ENCODE assay signal across 8 cellular contexts in genomic region chr10:37976091-37976879, GRCh38. TPM values are rescaled to one million over a fixed set of nuclear protein-coding genes. Genes with fewer than 3 reads are reported as not detected.
DNase-seq lines count a peak whose midpoint lies in the region; ATAC-seq, FAIRE-seq and TF ChIP-seq lines count a peak whose summit lies in the region.

Gene ZNF25, minus strand, starts transcription at chr10:37976647. Its CDS starts 4,925 bp downstream, at chr10:37971722.

- ATAC-seq in HG02885 (IDR thresholded peaks at IDR 0.05; ENCODE audit: poor library complexity, unreplicated experiment) (peak; percentile 95), T-helper 17 cell (peak; percentile 88), psoas muscle (peak; percentile 97 to 99 (median 98))

- H3K4me1 ChIP-seq in right atrium auricular region = peaks cover 0 to 6% of the 10 kb centered on the region in 2 donors
- H3K4me1 ChIP-seq in psoas muscle = peaks cover 5% of the 10 kb centered on the region

- H3K27me3 Mint-ChIP-seq in T-helper 17 cell = no peaks in the 10 kb centered on the region

- no peaks in the 10 kb centered on the region for H3K36me3 ChIP-seq in right atrium auricular region
- H3K36me3 ChIP-seq in psoas muscle (ENCODE audit: insufficient read depth in 1 of 2, low read depth in 1 of 2) = peaks cover 0 to under 1% of the 10 kb centered on the region in 2 donors

- H3K4me3 ChIP-seq in right atrium auricular region (peak within 1 kb of the TSS; percentile 86 to 94), psoas muscle (peak within 1 kb of the TSS; percentile 77)

- H3K4me1 Mint-ChIP-seq in T-helper 17 cell = peaks cover 26% of the 10 kb centered on the region

- H3K27ac Mint-ChIP-seq in T-helper 17 cell = peak within 1 kb of the TSS; percentile 94

- no peaks in the 10 kb centered on the region for H3K27me3 ChIP-seq in right atrium auricular region
- no peaks in the 10 kb centered on the region for H3K27me3 ChIP-seq in psoas muscle (ENCODE audit: insufficient read depth in 3 of 3, low read length in 2 of 3)

- FAIRE-seq in urothelium cell line (lab: Jason Lieb, UNC) = peak; percentile 77

- H3K36me3 Mint-ChIP-seq in T-helper 17 cell (ENCODE audit: low read depth) = no peaks in the 10 kb centered on the region

- WGBS in psoas muscle, 3 donors = 0% methylated on average over 60 to 66 of the region's 66 CpGs

- H3K27ac ChIP-seq in right atrium auricular region = peak within 1 kb of the TSS; percentile 99
- peak within 1 kb of the TSS; percentile 96 for H3K27ac ChIP-seq in psoas muscle

- intact Hi-C loops in psoas muscle (cut with DNase I) = loop anchor here (1.0 to 10.0 kb wide), 4 partner anchors 33 to 429 kb away; partner anchors contain the start of genes ZNF33A (in 1 of the 2) and ZNF37A (in 1 of the 2)

- peak; percentile 63 for TF ChIP-seq POLR2A in GM15510 (IDR thresholded peaks at IDR 0.05; ENCODE audit: borderline replicate concordance, extremely low read depth, insufficient read length)

- no peaks in the 10 kb centered on the region for H3K9me3 ChIP-seq in T-helper 17 cell (ENCODE audit: control insufficient read depth, low read length, poor library complexity, severe bottlenecking)
- H3K9me3 ChIP-seq in right atrium auricular region = no peaks in the 10 kb centered on the region
- H3K9me3 ChIP-seq in psoas muscle = no peaks in the 10 kb centered on the region

- TF ChIP-seq CTCF in right atrium auricular region (IDR thresholded peaks at IDR 0.05) (peak; percentile 82 to 88), psoas muscle (IDR thresholded peaks at IDR 0.05) (peak; percentile 80)

- peak within 1 kb of the TSS; percentile 93 for H3K4me3 Mint-ChIP-seq in T-helper 17 cell

- DNase-seq in NCI-H1694 (lab: John Stamatoyannopoulos, UW) (peak; percentile 99), T-helper 17 cell (peak; percentile 88 to 95 (median 90)), anterior cingulate cortex (lab: John Stamatoyannopoulos, UW) (peak; percentile 84 to 99 (median 97)), right atrium auricular region (ENCODE audit: low spot score) (peak; percentile 99), psoas muscle (peak; percentile 98 to 99), urothelium cell line (ENCODE audit: low spot score) (peak; percentile 98)

RNA-seq across cellular contexts. Expression of gene ZNF25, which starts in this region (rescaled TPM):
- 1 to 10 TPM; 5.8 to 8.3 TPM for total RNA-seq in T-helper 17 cell
- total RNA-seq in right atrium auricular region = 10 to 100 TPM; 12.6 to 20.6 TPM
- 10 to 100 TPM; 14.5 to 28.0 (median 22.3) TPM for total RNA-seq in psoas muscle
- 10 to 100 TPM in 2 of 3 donors, 1 to 10 TPM in 1; 7.3 to 18.7 (median 11.2) TPM for polyA plus RNA-seq in psoas muscle

Comparison
In these comparisons a context has a peak if more than half of its experiments do, and no peak if none do; other contexts are left out.
1. Peak in every context shown above with its lines: DNase-seq, ATAC-seq, H3K4me3 ChIP-seq and H3K27ac ChIP-seq.